12 cellular contexts compared by ENCODE assay signal in genomic region chr22:40209945-40210485, GRCh38. TPM values are rescaled to one million over a fixed set of nuclear protein-coding genes. Genes with fewer than 3 reads are reported as not detected.
DNase-seq lines count a peak whose midpoint lies in the region; ATAC-seq and TF ChIP-seq lines count a peak whose summit lies in the region.
"Had no signal": no experiment of that assay in that cellular context is flagged by ENCODE, and none has a peak within 500 bp of the region (broad histone marks: within the 10 kb centered on the region; RNA-seq: fewer than 3 reads in every experiment).

No MANE protein-coding gene starts in this region.

- no peak overlapping the region for H3K4me3 ChIP-seq in CD4-positive, alpha-beta memory T cell (ENCODE audit: low read length in 2 of 2)
- H3K4me3 ChIP-seq in HUES48 (ENCODE audit: low read depth, low read length) (no peak overlapping the region), aorta (ENCODE audit: low read length in 2 of 2) (no peak overlapping the region)

- H3K4me1 Mint-ChIP-seq in CD4-positive, alpha-beta memory T cell = peaks cover 56 to 78% (median 66%) of the 10 kb centered on the region in 4 donors
- H3K4me1 Mint-ChIP-seq in activated T-cell treated with anti-CD3 and anti-CD28 coated beads, Interleukin-2, amount 50 U/mL, for 72 hours (ENCODE audit: low read depth) = peaks cover 67% of the 10 kb centered on the region
- peaks cover 50 to 77% (median 63%) of the 10 kb centered on the region in 3 donors for H3K4me1 Mint-ChIP-seq in naive B cell

- peak overlapping the region; percentile 62 to 90 (median 73) for H3K27ac Mint-ChIP-seq in CD4-positive, alpha-beta memory T cell
- peak overlapping the region; percentile 40 for H3K27ac Mint-ChIP-seq in activated T-cell treated with anti-CD3 and anti-CD28 coated beads, Interleukin-2, amount 50 U/mL, for 72 hours
- peak overlapping the region in 4 of 6 donors; percentile 8 to 90 (median 70) for H3K27ac Mint-ChIP-seq in naive B cell

- H3K27me3 ChIP-seq in CD4-positive, alpha-beta memory T cell (ENCODE audit: insufficient read depth, low read length) = no peaks in the 10 kb centered on the region
- H3K27me3 ChIP-seq in HUES48 (ENCODE audit: control insufficient read depth, insufficient read depth, low read length) = no peaks in the 10 kb centered on the region
- no peaks in the 10 kb centered on the region for H3K27me3 ChIP-seq in aorta (ENCODE audit: control insufficient read depth in 1 of 2, insufficient read depth in 2 of 2, low read length in 1 of 2)

- intact Hi-C loops in CD4-positive, alpha-beta memory T cell (cut with micrococcal nuclease) = no loop called here
- intact Hi-C loops in aorta (cut with DNase I) = no loop called here

- CTCF ChIA-PET in CD4-positive, alpha-beta memory T cell (lab: Charles Lee; ENCODE audit: partially characterized antibody) = interaction anchor here (0.6 to 1.4 kb wide), 4 partner anchors 17 to 1329 kb away, joined by 3 to 5 read pairs (median 4); no protein-coding TSS in a partner anchor

- peaks cover 63% of the 10 kb centered on the region for H3K4me1 ChIP-seq in CD4-positive, alpha-beta memory T cell (ENCODE audit: insufficient read depth, low read length)
- H3K4me1 ChIP-seq in HUES48 (ENCODE audit: control insufficient read depth, insufficient read depth, low read length) = peaks cover 54% of the 10 kb centered on the region
- peaks cover 0 to 2% of the 10 kb centered on the region in 2 donors for H3K4me1 ChIP-seq in aorta (ENCODE audit: control insufficient read depth in 1 of 2, insufficient read depth in 2 of 2, low read length in 2 of 2)

- no peak for TF ChIP-seq CTCF in GM20000 (IDR thresholded peaks at IDR 0.05; ENCODE audit: extremely low read depth, missing control alignments)

- 91 to 97% methylated on average over 4 of the region's 4 CpGs for WGBS in aorta, 2 donors

- H3K9me3 Mint-ChIP-seq in CD4-positive, alpha-beta memory T cell = no peaks in the 10 kb centered on the region
- no peaks in the 10 kb centered on the region for H3K9me3 Mint-ChIP-seq in activated T-cell treated with anti-CD3 and anti-CD28 coated beads, Interleukin-2, amount 50 U/mL, for 72 hours
- no peaks in the 10 kb centered on the region for H3K9me3 Mint-ChIP-seq in naive B cell

- no peak overlapping the region for H3K9ac ChIP-seq in HUES48 (ENCODE audit: low read depth, low read length)

- no peak for DNase-seq in CD4-positive, alpha-beta memory T cell
- DNase-seq in activated T-cell treated with anti-CD3 and anti-CD28 coated beads, Interleukin-2, amount 50 U/mL, for 72 hours = peak in 1 of 2 donors; percentile 18
- DNase-seq in naive B cell (no peak), superior temporal gyrus (ENCODE audit: extremely low spot score) (no peak), GM20000 (ENCODE audit: low spot score) (no peak), RKO (ENCODE audit: low spot score) (no peak), aorta (no peak)
- DNase-seq: effector CD4-positive, alpha-beta T cell; NCI-H1417; NCI-H510A treated with DMSO at 0.1 percent for 48 hours; right cardiac atrium had no signal

- peak; percentile 43 to 72 for ATAC-seq in activated T-cell treated with anti-CD3 and anti-CD28 coated beads, Interleukin-2, amount 50 U/mL, for 72 hours (replicated peaks in 1 of 2)
- ATAC-seq in naive B cell (ENCODE audit: low read depth in 2 of 2) (no peak), aorta (ENCODE audit: low FRiP score) (no peak)
- ATAC-seq: right cardiac atrium had no signal

- H3K36me3 Mint-ChIP-seq in CD4-positive, alpha-beta memory T cell = peaks cover 0 to 5% of the 10 kb centered on the region in 2 donors
- H3K36me3 Mint-ChIP-seq in activated T-cell treated with anti-CD3 and anti-CD28 coated beads, Interleukin-2, amount 50 U/mL, for 72 hours (ENCODE audit: insufficient read depth in 2 of 2) = no peaks in the 10 kb centered on the region
- H3K36me3 Mint-ChIP-seq in naive B cell = peaks cover 0 to 7% of the 10 kb centered on the region in 2 donors

- no peaks in the 10 kb centered on the region for H3K9me3 ChIP-seq in CD4-positive, alpha-beta memory T cell (ENCODE audit: control insufficient read depth in 1 of 2, low read length in 2 of 2)
- H3K9me3 ChIP-seq in HUES48 (ENCODE audit: control insufficient read depth, insufficient read depth, low read length) = no peaks in the 10 kb centered on the region
- no peaks in the 10 kb centered on the region for H3K9me3 ChIP-seq in aorta (ENCODE audit: control insufficient read depth, low read length)

- H3K4me3 Mint-ChIP-seq in CD4-positive, alpha-beta memory T cell = peak overlapping the region in 6 of 8 donors; percentile 18 to 68 (median 40)
- peak overlapping the region; percentile 55 to 58 for H3K4me3 Mint-ChIP-seq in activated T-cell treated with anti-CD3 and anti-CD28 coated beads, Interleukin-2, amount 50 U/mL, for 72 hours
- H3K4me3 Mint-ChIP-seq in naive B cell = peak overlapping the region; percentile 12 to 88 (median 58)

- POLR2A ChIA-PET in CD4-positive, alpha-beta memory T cell (lab: Charles Lee; ENCODE audit: partially characterized antibody) = no interaction called here

- H3K27ac ChIP-seq in CD4-positive, alpha-beta memory T cell (ENCODE audit: low read depth, low read length) = no peak overlapping the region
- H3K27ac ChIP-seq in HUES48 (ENCODE audit: low read depth, low read length) (peak overlapping the region; percentile 94), aorta (ENCODE audit: low read depth in 1 of 2, low read length in 2 of 2) (peak overlapping the region in 1 of 2 donors; percentile 2)

- no peaks in the 10 kb centered on the region for H3K27me3 Mint-ChIP-seq in CD4-positive, alpha-beta memory T cell
- no peaks in the 10 kb centered on the region for H3K27me3 Mint-ChIP-seq in activated T-cell treated with anti-CD3 and anti-CD28 coated beads, Interleukin-2, amount 50 U/mL, for 72 hours (ENCODE audit: low read depth)
- H3K27me3 Mint-ChIP-seq in naive B cell = no peaks in the 10 kb centered on the region

- H3K36me3 ChIP-seq in CD4-positive, alpha-beta memory T cell (ENCODE audit: insufficient read depth, low read length) = no peaks in the 10 kb centered on the region
- 0 out of 2 replicates have a peak, but pooled peaks cover 2% of the 10 kb centered on the region for H3K36me3 ChIP-seq in HUES48 (ENCODE audit: control insufficient read depth, insufficient read depth, low read length)
- no peaks in the 10 kb centered on the region for H3K36me3 ChIP-seq in aorta (ENCODE audit: control insufficient read depth in 1 of 2, insufficient read depth in 2 of 2, low read length in 1 of 2)

RNA-seq across cellular contexts. Expression of gene TNRC6B, which starts 32.3 kb away (rescaled TPM):
- total RNA-seq in CD4-positive, alpha-beta memory T cell = 100 to 1,000 TPM; 137 to 155 TPM
- 100 to 1,000 TPM in 1 of 2 donors, 10 to 100 TPM in 1; 27.3 to 109 TPM for polyA plus RNA-seq in CD4-positive, alpha-beta memory T cell
- total RNA-seq in activated T-cell treated with anti-CD3 and anti-CD28 coated beads, Interleukin-2, amount 50 U/mL, for 72 hours = 10 to 100 TPM; 62.5 to 65.3 TPM
- polyA plus RNA-seq in naive B cell (ENCODE audit: low read depth in 6 of 6) (100 to 1,000 TPM in 4 of 6 donors, 10 to 100 TPM in 2; 37.3 to 171 (median 109) TPM), aorta (10 to 100 TPM in 1 of 2 donors, 1 to 10 TPM in 1; 2.0 to 10.1 TPM)
- 10 to 100 TPM; 81.8 to 85.0 TPM for total RNA-seq in aorta

Comparison
In these comparisons a context has a peak if more than half of its experiments do, and no peak if none do; other contexts are left out.
1. ATAC-seq: peak in activated T-cell treated with anti-CD3 and anti-CD28 coated beads, Interleukin-2, amount 50 U/mL, for 72 hours (2 of 2); none in naive B cell (0 of 2) and aorta (single experiment).
2. Peak in every context shown above with its lines, with median percentiles within 50 percentile points of each other: H3K27ac Mint-ChIP-seq and H3K4me3 Mint-ChIP-seq.